ENCODE assay signal across 8 cellular contexts in genomic region chr1:229230136-229230892, GRCh38. TPM values are rescaled to one million over a fixed set of nuclear protein-coding genes. Genes with fewer than 3 reads are reported as not detected.
A peak's percentile ranks its signal among the peaks of the same experiment; 100 is the strongest.
DNase-seq lines count a peak whose midpoint lies in the region; ATAC-seq, FAIRE-seq and TF ChIP-seq lines count a peak whose summit lies in the region.

No MANE protein-coding gene starts in this region.

- H3K27me3 ChIP-seq in K562 (ENCODE audit: control insufficient read depth in 2 of 2, insufficient read depth in 2 of 2, low read length in 2 of 2), result peaks cover 41 to 49% of the 10 kb centered on the region in 2 experiments
- H3K27me3 ChIP-seq in trophoblast cell (ENCODE audit: insufficient read depth, low read length), result no peaks in the 10 kb centered on the region

- H3K36me3 ChIP-seq in K562 (ENCODE audit: control insufficient read depth, insufficient read depth, low read length), result no peaks in the 10 kb centered on the region
- H3K36me3 ChIP-seq in trophoblast cell (ENCODE audit: control insufficient read depth in 1 of 2, insufficient read depth in 2 of 2, low read length in 2 of 2), result no peaks in the 10 kb centered on the region

- in situ Hi-C loops in K562 (cut with MboI), result loop anchor here (10.0 kb wide), 1 partner anchor 546 kb away; no protein-coding TSS in a partner anchor

- TF ChIP-seq CTCF in K562 (IDR thresholded peaks at IDR 0.05 in 2 of 3, conservative IDR thresholded peaks at IDR 0.05 in 1 of 3; ENCODE audit: insufficient read depth in 2 of 3, low read depth in 1 of 3, low read length in 3 of 3), result no peak

- DNase-seq in K562 (ENCODE audit: extremely low read depth in 1 of 4, low spot score in 3 of 4) (peak in 1 of 4 experiments; percentile 26), trophoblast cell (peak in 1 of 2 donors; percentile 59), NCI-H1105 treated with DMSO at 0.1 percent for 48 hours (lab: John Stamatoyannopoulos, UW) (no peak), HuH-7 (ENCODE audit: low spot score) (no peak), T-helper 1 cell (no peak)
- DNase-seq in activated CD4-positive, alpha-beta T cell treated with anti-CD3 and anti-CD28 coated beads for 48 hours, result no peak

- H3K27ac ChIP-seq in K562 (ENCODE audit: extremely low read depth, low read depth, low read length), result no peak overlapping the region
- H3K27ac ChIP-seq in trophoblast cell (ENCODE audit: low read depth, low read length), result peak overlapping the region; percentile 99

- no peak overlapping the region for H3K23ac ChIP-seq in trophoblast cell (ENCODE audit: low read length)

- H4K8ac ChIP-seq in trophoblast cell (ENCODE audit: low read depth, low read length), result peak overlapping the region; percentile 87

- H3K4me3 ChIP-seq in K562, result no peak overlapping the region
- no peak overlapping the region for H3K4me3 ChIP-seq in trophoblast cell (ENCODE audit: low read depth, low read length)

- H3K79me2 ChIP-seq in K562 (ENCODE audit: control insufficient read depth, insufficient read depth, low read length), result no peaks in the 10 kb centered on the region
- H3K79me2 ChIP-seq in trophoblast cell (ENCODE audit: control insufficient read depth, insufficient read depth, low read length, poor library complexity), result peaks cover 8% of the 10 kb centered on the region

- no peak for FAIRE-seq in K562 (lab: Jason Lieb, UNC)

- peak overlapping the region; percentile 87 for H3K18ac ChIP-seq in trophoblast cell (ENCODE audit: low read length)

- H4K20me1 ChIP-seq in K562 (replicated peaks; ENCODE audit: control insufficient read depth, insufficient read depth, low read length), result peaks cover 11% of the 10 kb centered on the region

- peak overlapping the region; percentile 98 for H4K91ac ChIP-seq in trophoblast cell (ENCODE audit: low read depth, low read length)

- H3K9ac ChIP-seq in K562 (ENCODE audit: insufficient read depth in 1 of 2, low read depth in 2 of 2, low read length in 2 of 2) (no peak overlapping the region), trophoblast cell (ENCODE audit: low read length) (peak overlapping the region; percentile 32)

- no TSS peak for BruUV-seq in K562 (replicated peaks; lab: Mats Ljungman, UMichigan)

- H2AK5ac ChIP-seq in trophoblast cell (ENCODE audit: low read length), result peak overlapping the region; percentile 83

- H2AFZ ChIP-seq in K562 (ENCODE audit: low read depth, low read length) (no peak overlapping the region), trophoblast cell (ENCODE audit: insufficient read depth, low read length, poor library complexity) (peak overlapping the region; percentile 85)

- WGBS in K562 (ENCODE audit: insufficient coverage, low coverage, missing lambda C conversion rate), result under 1% methylated on average over 14 of the region's 14 CpGs
- no CpG with 5 or more reads among the region's 14 CpGs for WGBS in trophoblast cell (ENCODE audit: extremely low coverage, insufficient coverage, insufficient read length)

- H3K9me3 ChIP-seq in K562 (replicated peaks; ENCODE audit: control insufficient read depth, insufficient read depth, low read depth, low read length), result peaks cover 2% of the 10 kb centered on the region; the same call in 1 of the 2 replicates
- H3K9me3 ChIP-seq in trophoblast cell (ENCODE audit: insufficient read depth, low read depth, low read length), result no peaks in the 10 kb centered on the region

- H2BK120ac ChIP-seq in trophoblast cell (ENCODE audit: insufficient read depth, low read length, poor library complexity), result peak overlapping the region; percentile 82

- peak overlapping the region; percentile 57 for H4K12ac ChIP-seq in trophoblast cell (ENCODE audit: low read depth, low read length)

- peak overlapping the region; percentile 78 for H3K4ac ChIP-seq in trophoblast cell (ENCODE audit: low read depth, low read length)

- TF ChIP-seq EP300 in K562 (IDR thresholded peaks at IDR 0.05; ENCODE audit: low read length), result no peak

- ATAC-seq in GM18511 (IDR thresholded peaks at IDR 0.05; ENCODE audit: unreplicated experiment), result peak; percentile 76
- ATAC-seq in HG03432 (IDR thresholded peaks at IDR 0.05; ENCODE audit: unreplicated experiment), result peak; percentile 73
- peak; percentile 34 for ATAC-seq in K562

- H2BK5ac ChIP-seq in trophoblast cell (ENCODE audit: low read depth, low read length, poor library complexity), result peak overlapping the region; percentile 94

- H3K4me1 ChIP-seq in K562 (replicated peaks in 1 of 2; ENCODE audit: control insufficient read depth in 2 of 2, insufficient read depth in 2 of 2, low read length in 2 of 2), result peaks cover 0 to 6% of the 10 kb centered on the region in 2 experiments; a peak in 2 of 5 replicates
- peaks cover 24 to 54% of the 10 kb centered on the region in 2 experiments for H3K4me1 ChIP-seq in trophoblast cell (ENCODE audit: control insufficient read depth in 1 of 2, insufficient read depth in 2 of 2, low read length in 2 of 2)

- H3K79me1 ChIP-seq in trophoblast cell (ENCODE audit: low read length), result peaks cover 54% of the 10 kb centered on the region

- peak overlapping the region; percentile 86 for H2BK12ac ChIP-seq in trophoblast cell (ENCODE audit: low read length)

- H3K4me2 ChIP-seq in K562 (ENCODE audit: insufficient read depth, low read length), result no peak overlapping the region
- peak overlapping the region; percentile 43 for H3K4me2 ChIP-seq in trophoblast cell (ENCODE audit: low read length)

- POLR2A ChIA-PET in K562 (lab: Yijun Ruan, JAX), result interaction anchor here (0.8 to 1.7 kb wide), 3 partner anchors 17 to 350 kb away, joined by 3 read pairs; no protein-coding TSS in a partner anchor

- no peak for TF ChIP-seq RAD21 in K562 (CRISPR knock-in tag; conservative IDR thresholded peaks at IDR 0.05 in 1 of 2, IDR thresholded peaks at IDR 0.05 in 1 of 2)

- H3K9me1 ChIP-seq in K562 (ENCODE audit: control insufficient read depth, insufficient read depth, low read length), result no peaks in the 10 kb centered on the region

- peak overlapping the region; percentile 90 for H3K14ac ChIP-seq in trophoblast cell (ENCODE audit: low read length)

- TF ChIP-seq POLR2A in K562 (conservative IDR thresholded peaks at IDR 0.05), result no peak

- CTCF ChIA-PET in K562 (lab: Yijun Ruan, JAX; ENCODE audit: low intra/inter-chr PET ratio), result no interaction called here

- intact Hi-C loops in K562 (cut with micrococcal nuclease), result no loop called here

TF ChIP-seq in K562, 482 proteins besides CTCF, POLR2A, EP300 and RAD21 (continues in another document):
- TF ChIP-seq NRF1 (conservative IDR thresholded peaks at IDR 0.05 in 1 of 2, IDR thresholded peaks at IDR 0.05 in 1 of 2), result no peak
- TF ChIP-seq FOS (IDR thresholded peaks at IDR 0.05; ENCODE audit: extremely low read depth, insufficient read length), result no peak
- no peak for TF ChIP-seq ZBED1 (IDR thresholded peaks at IDR 0.05)
- no peak for TF ChIP-seq PBX2 (CRISPR knock-in tag; IDR thresholded peaks at IDR 0.05; ENCODE audit: low read depth)
- peak; percentile 94 for TF ChIP-seq PBX2 (tag; conservative IDR thresholded peaks at IDR 0.05; ENCODE audit: low read depth)
- TF ChIP-seq EHMT2 (IDR thresholded peaks at IDR 0.05), result no peak
- TF ChIP-seq ARID1B (IDR thresholded peaks at IDR 0.05), result peak; percentile 35; the same call in 1 of the 2 replicates
- no peak for TF ChIP-seq ZBTB26 (CRISPR knock-in tag; IDR thresholded peaks at IDR 0.05)

RNA-seq across cellular contexts. Expression of gene RAB4A, which starts 40.6 kb away (rescaled TPM):
- total RNA-seq in K562 (2011; cell fraction: chromatin; rRNA removed; ENCODE audit: low replicate concordance), result 13.9 and 34.5 TPM in 2 replicates
- 7.4 and 7.8 TPM in 2 replicates for total RNA-seq in K562 (2011; cell fraction: nucleolus; rRNA removed)
- total RNA-seq in K562 (2011; cell fraction: nucleoplasm; rRNA removed), result 17.1 and 34.4 TPM in 2 replicates
- 33.4 and 58.5 TPM in 2 replicates for total RNA-seq in K562 (2014; rRNA removed)
- 23.9 and 28.3 TPM in 2 replicates for total RNA-seq in K562 (2014; rRNA removed; fragmentation: Illumina TruSeq; extraction: Trizol)
- total RNA-seq in K562 (2015; rRNA removed; fragmentation: Illumina TruSeq; extraction: Trizol), result 21.9 and 23.2 TPM in 2 replicates
- total RNA-seq in K562 (2021), result 61.0 and 68.3 TPM in 2 replicates
- 33.8 and 35.1 TPM in 2 replicates for polyA plus RNA-seq in K562 (2011; rRNA removed)
- 11.7 and 19.5 TPM in 2 replicates for polyA plus RNA-seq in K562 (2011; cell fraction: cytosol; rRNA removed)
- polyA plus RNA-seq in K562 (2011; cell fraction: nucleus; rRNA removed), result 13.1 and 14.0 TPM in 2 replicates
- polyA plus RNA-seq in K562 (2012), result 29.8 and 40.1 TPM in 2 replicates
- polyA plus RNA-seq in K562 (2014; fragmentation: Illumina TruSeq; extraction: Trizol), result 20.9 and 26.7 TPM in 2 replicates
- polyA plus RNA-seq in K562 (2014; fragmentation: Nextera tagmentation; extraction: Ambion mirVana), result 1 to 10 TPM; 8.3 to 9.7 TPM
- polyA plus RNA-seq in K562 (2014; rRNA removed), result 36.0 and 55.2 TPM in 2 replicates
- 13.8 and 18.0 TPM in 2 replicates for polyA minus RNA-seq in K562 (2011; rRNA and poly(A)+ RNA removed)
- polyA minus RNA-seq in K562 (2011; cell fraction: cytosol; rRNA and poly(A)+ RNA removed), result 7.9 and 8.5 TPM in 2 replicates
- 10.8 and 11.4 TPM in 2 replicates for polyA minus RNA-seq in K562 (2011; cell fraction: nucleus; rRNA and poly(A)+ RNA removed)
- polyA plus RNA-seq in trophoblast cell (2013), result 22.0 and 24.9 TPM in 2 replicates
